8 cellular contexts compared by ENCODE assay signal in genomic region chr7:24283900-24284698, GRCh38. TPM values are rescaled to one million over a fixed set of nuclear protein-coding genes. Genes with fewer than 3 reads are reported as not detected.
A peak's percentile ranks its signal among the peaks of the same experiment; 100 is the strongest.
DNase-seq lines count a peak whose midpoint lies in the region; ATAC-seq, FAIRE-seq and TF ChIP-seq lines count a peak whose summit lies in the region.

NPY (plus strand) TSS chr7:24284190; CDS start chr7:24285241, 1,051 bp downstream.

- peak; percentile 25 for ATAC-seq in activated CD4-positive, alpha-beta T cell treated with anti-CD3 and anti-CD28 coated beads for 36 hours
- ATAC-seq in activated B cell treated with CpG ODN at 0.5 μM for 24 hours (ENCODE audit: low read depth) (peak; percentile 34), GM19035 (IDR thresholded peaks at IDR 0.05; ENCODE audit: unreplicated experiment) (no peak), GM18861 (IDR thresholded peaks at IDR 0.05; ENCODE audit: unreplicated experiment) (no peak)

- no peaks in the 10 kb centered on the region for H3K36me3 Mint-ChIP-seq in activated CD4-positive, alpha-beta T cell treated with anti-CD3 and anti-CD28 coated beads for 36 hours (ENCODE audit: low read depth)
- H3K36me3 Mint-ChIP-seq in activated B cell treated with CpG ODN at 0.5 μM for 24 hours (ENCODE audit: low read depth), result no peaks in the 10 kb centered on the region

- H3K27me3 ChIP-seq in stomach, result peaks cover 4 to 75% (median 27%) of the 10 kb centered on the region in 3 donors

- intact Hi-C loops in activated CD4-positive, alpha-beta T cell treated with anti-CD3 and anti-CD28 coated beads for 36 hours (cut with DNase I, micrococcal nuclease), result loop anchor here (10.0 kb wide), 2 partner anchors 419 to 809 kb away; partner anchors contain the start of gene IGF2BP3 (in 1 of the 2)
- intact Hi-C loops in activated B cell treated with CpG ODN at 0.5 μM for 24 hours (cut with micrococcal nuclease) (loop anchor here (10.0 kb wide), 1 partner anchor 709 kb away; no protein-coding TSS in a partner anchor), kidney (cut with DNase I) (no loop called here), stomach (cut with DNase I; ENCODE audit: low total_unique reads) (no loop called here)

- peak; percentile 43 for DNase-seq in activated CD4-positive, alpha-beta T cell treated with anti-CD3 and anti-CD28 coated beads for 36 hours
- DNase-seq in activated CD4-positive, alpha-beta T cell treated with anti-CD3 and anti-CD28 coated beads, Interleukin-2, amount 50 U/mL, for 1 hour, result no peak
- DNase-seq in activated B cell treated with CpG ODN at 0.5 μM for 24 hours (no peak), kidney (peak; percentile 68), stomach (no peak), Ammon's horn (ENCODE audit: low spot score) (no peak)

- no peak within 1 kb of the TSS for H3K9ac ChIP-seq in kidney (ENCODE audit: low read length in 2 of 2)

- TF ChIP-seq POLR2A in stomach (IDR thresholded peaks at IDR 0.05), result no peak

- H3K4me1 Mint-ChIP-seq in activated CD4-positive, alpha-beta T cell treated with anti-CD3 and anti-CD28 coated beads for 36 hours, result peaks cover 16% of the 10 kb centered on the region
- peaks cover 23% of the 10 kb centered on the region for H3K4me1 Mint-ChIP-seq in activated B cell treated with CpG ODN at 0.5 μM for 24 hours

- POLR2A ChIA-PET in activated CD4-positive, alpha-beta T cell treated with anti-CD3 and anti-CD28 coated beads for 36 hours (lab: Charles Lee), result no interaction called here
- POLR2A ChIA-PET in activated B cell treated with CpG ODN at 0.5 μM for 24 hours (lab: Charles Lee), result no interaction called here

- H3K9me3 ChIP-seq in kidney (ENCODE audit: control insufficient read depth in 1 of 2, low read length in 2 of 2) (no peaks in the 10 kb centered on the region), stomach (peaks cover 0 to 5% (median 0%) of the 10 kb centered on the region in 4 donors)

- no peak for FAIRE-seq in kidney (lab: Jason Lieb, UNC)

- WGBS in stomach, 5 donors, result 2 to 5% (median 3%) methylated on average over 47 to 73 of the region's 73 CpGs

- TF ChIP-seq EP300 in stomach (IDR thresholded peaks at IDR 0.05), result no peak

- H3K4me1 ChIP-seq in kidney (ENCODE audit: control insufficient read depth in 1 of 2, insufficient read depth in 1 of 2, low read depth in 1 of 2, low read length in 2 of 2) (no peaks in the 10 kb centered on the region), stomach (peaks cover 15 to 23% (median 20%) of the 10 kb centered on the region in 4 donors)

- H3K36me3 ChIP-seq in kidney (ENCODE audit: control insufficient read depth in 1 of 2, insufficient read depth in 2 of 2, low read length in 2 of 2) (no peaks in the 10 kb centered on the region), stomach (no peaks in the 10 kb centered on the region)

- H3K4me3 ChIP-seq in kidney (ENCODE audit: low read length in 2 of 2) (no peak within 1 kb of the TSS), stomach (peak within 1 kb of the TSS in 3 of 4 donors; percentile 21 to 39 (median 27))

- TF ChIP-seq CTCF in activated B cell treated with CpG ODN at 0.5 μM for 24 hours (IDR thresholded peaks at IDR 0.05) (no peak), kidney (IDR thresholded peaks at IDR 0.05; ENCODE audit: borderline replicate concordance, extremely low read depth, insufficient read depth) (no peak), stomach (IDR thresholded peaks at IDR 0.05) (no peak)

- CTCF ChIA-PET in activated CD4-positive, alpha-beta T cell treated with anti-CD3 and anti-CD28 coated beads for 36 hours (lab: Charles Lee), result no interaction called here
- CTCF ChIA-PET in activated B cell treated with CpG ODN at 0.5 μM for 24 hours (lab: Charles Lee), result no interaction called here

- peak within 1 kb of the TSS; percentile 55 for H3K4me3 Mint-ChIP-seq in activated CD4-positive, alpha-beta T cell treated with anti-CD3 and anti-CD28 coated beads for 36 hours
- peak within 1 kb of the TSS; percentile 76 for H3K4me3 Mint-ChIP-seq in activated B cell treated with CpG ODN at 0.5 μM for 24 hours

- peaks cover 44% of the 10 kb centered on the region for H3K27me3 Mint-ChIP-seq in activated CD4-positive, alpha-beta T cell treated with anti-CD3 and anti-CD28 coated beads for 36 hours
- peaks cover 38% of the 10 kb centered on the region for H3K27me3 Mint-ChIP-seq in activated B cell treated with CpG ODN at 0.5 μM for 24 hours

- no peaks in the 10 kb centered on the region for H3K9me3 Mint-ChIP-seq in activated CD4-positive, alpha-beta T cell treated with anti-CD3 and anti-CD28 coated beads for 36 hours (ENCODE audit: low read depth)
- H3K9me3 Mint-ChIP-seq in activated B cell treated with CpG ODN at 0.5 μM for 24 hours, result no peaks in the 10 kb centered on the region

- no peak within 1 kb of the TSS for H3K27ac ChIP-seq in kidney (ENCODE audit: low read depth in 2 of 2, low read length in 2 of 2)
- H3K27ac ChIP-seq in stomach, result no peak within 1 kb of the TSS

- no peak within 1 kb of the TSS for H3K27ac Mint-ChIP-seq in activated CD4-positive, alpha-beta T cell treated with anti-CD3 and anti-CD28 coated beads for 36 hours
- no peak within 1 kb of the TSS for H3K27ac Mint-ChIP-seq in activated B cell treated with CpG ODN at 0.5 μM for 24 hours

RNA-seq across cellular contexts. Expression of gene NPY, which starts in this region (rescaled TPM):
- not detected for total RNA-seq in activated CD4-positive, alpha-beta T cell treated with anti-CD3 and anti-CD28 coated beads for 36 hours
- total RNA-seq in activated B cell treated with CpG ODN at 0.5 μM for 24 hours, result not detected in 2 replicates
- total RNA-seq in kidney, result not detected
- polyA plus RNA-seq in kidney (ENCODE audit: insufficient read depth, low read depth, low replicate concordance), result not detected
- 1 to 10 TPM in 2 of 5 donors, not detected in 3; 2.9 to 6.2 TPM for total RNA-seq in stomach
- polyA plus RNA-seq in stomach, result 10 to 100 TPM in 1 of 3 donors, 1 to 10 TPM in 1, not detected in 1; 2.6 to 19.2 TPM

Comparison
In these comparisons a context has a peak if more than half of its experiments do, and no peak if none do; other contexts are left out.
1. Peak in DNase-seq and ATAC-seq in activated CD4-positive, alpha-beta T cell treated with anti-CD3 and anti-CD28 coated beads for 36 hours; RNA of the gene not detected or under 1 TPM.
2. Peak in ATAC-seq in activated B cell treated with CpG ODN at 0.5 μM for 24 hours; RNA of the gene not detected or under 1 TPM.
3. Peak in DNase-seq in kidney; RNA of the gene not detected or under 1 TPM.
4. H3K4me3 ChIP-seq: peak in stomach (3 of 4); none in kidney (0 of 2).
5. intact Hi-C loops: an anchor here in activated CD4-positive, alpha-beta T cell treated with anti-CD3 and anti-CD28 coated beads for 36 hours (10.0 kb wide) and activated B cell treated with CpG ODN at 0.5 μM for 24 hours (10.0 kb wide); none called in kidney and stomach.